Comparison of ENCODE assay signal across 12 cellular contexts in genomic region chr17:6507535-6507934, GRCh38. TPM values are rescaled to one million over a fixed set of nuclear protein-coding genes. Genes with fewer than 3 reads are reported as not detected.
DNase-seq lines count a peak whose midpoint lies in the region; ATAC-seq and TF ChIP-seq lines count a peak whose summit lies in the region.
"Had no signal": no experiment of that assay in that cellular context is flagged by ENCODE, and none has a peak within 500 bp of the region (broad histone marks: within the 10 kb centered on the region; RNA-seq: fewer than 3 reads in every experiment).

No MANE protein-coding gene starts in this region.

- H3K27me3 ChIP-seq in AG04450 (ENCODE audit: control insufficient read depth, insufficient read depth, low read length) (peaks cover 3% of the 10 kb centered on the region), IMR-90 (ENCODE audit: control insufficient read depth, insufficient read depth, low read length) (no peaks in the 10 kb centered on the region), mesenchymal stem cell (ENCODE audit: control insufficient read depth in 1 of 2, insufficient read depth in 1 of 2, low read length in 2 of 2) (peaks cover 4 to 28% of the 10 kb centered on the region in 2 experiments)

- H3K27ac ChIP-seq in AG04450 (ENCODE audit: low read depth, low read length) (no peak overlapping the region), IMR-90 (ENCODE audit: insufficient read depth, low read length) (no peak overlapping the region), coronary artery (no peak overlapping the region), mesenchymal stem cell (ENCODE audit: low read length, poor library complexity, severe bottlenecking) (no peak overlapping the region)

- no peak overlapping the region for H3K18ac ChIP-seq in IMR-90 (ENCODE audit: low read depth, low read length)
- no peak overlapping the region for H3K18ac ChIP-seq in mesenchymal stem cell (ENCODE audit: low read depth in 1 of 2, low read length in 2 of 2)

- no peak overlapping the region for H3K14ac ChIP-seq in IMR-90 (replicated peaks; ENCODE audit: low read depth, low read length)
- no peak overlapping the region for H3K14ac ChIP-seq in mesenchymal stem cell (ENCODE audit: low read length in 2 of 2)

- H3K9ac ChIP-seq in IMR-90 (ENCODE audit: low read depth, low read length) (no peak overlapping the region), mesenchymal stem cell (ENCODE audit: low read length) (no peak overlapping the region)

- H3K56ac ChIP-seq in IMR-90 (ENCODE audit: extremely low read depth, insufficient read depth, low read length), result no peak overlapping the region

- H3K23ac ChIP-seq in IMR-90 (ENCODE audit: low read depth, low read length) (no peak overlapping the region), mesenchymal stem cell (ENCODE audit: low read length in 2 of 2) (no peak overlapping the region)

- WGBS in IMR-90 (ENCODE audit: extremely low coverage in 2 of 2, insufficient read length in 1 of 2), 2 experiments, result no CpG with 5 or more reads among the region's 7 CpGs
- WGBS in mesenchymal stem cell, result 52% methylated on average over 5 of the region's 7 CpGs

- in situ Hi-C loops in IMR-90 (cut with MboI; ENCODE audit: low sequenced_read_pairs), result no loop called here

- peak; percentile 47 for DNase-seq in AG04450 (ENCODE audit: low read depth, low spot score)
- DNase-seq in IMR-90, result peak; percentile 85
- peak; percentile 19 for DNase-seq in coronary artery (ENCODE audit: low spot score)
- peak; percentile 69 for DNase-seq in mesenchymal stem cell
- no peak for DNase-seq in NCI-H1048 (lab: John Stamatoyannopoulos, UW)
- DNase-seq in cortex of kidney (lab: John Stamatoyannopoulos, UW), result no peak
- DNase-seq in GM19238 (ENCODE audit: insufficient read length, low spot score), result no peak
- DNase-seq: activated CD4-positive, CD25-positive, alpha-beta regulatory T cell; CD8-positive, alpha-beta memory T cell had no signal

- H3K4me2 ChIP-seq in IMR-90 (ENCODE audit: low read depth, low read length), result no peak overlapping the region
- H3K4me2 ChIP-seq in mesenchymal stem cell (ENCODE audit: low read length, poor library complexity, severe bottlenecking), result no peak overlapping the region

- dilution Hi-C loops in IMR-90 (cut with HindIII; ENCODE audit: low sequenced_read_pairs, unreplicated experiment), result no loop called here

- peak overlapping the region; percentile 37 for H2BK5ac ChIP-seq in IMR-90 (ENCODE audit: low read depth, low read length, poor library complexity, severe bottlenecking)
- H2BK5ac ChIP-seq in mesenchymal stem cell (ENCODE audit: low read depth, low read length, poor library complexity, severe bottlenecking), result no peak overlapping the region

- BruUV-seq in IMR-90 (replicated peaks; lab: Mats Ljungman, UMichigan), result no TSS peak

- H2AFZ ChIP-seq in IMR-90 (replicated peaks; ENCODE audit: low read length, poor library complexity) (peak overlapping the region; percentile 2), mesenchymal stem cell (ENCODE audit: low read depth, low read length) (no peak overlapping the region)

- CTCF ChIA-PET in AG04450 (lab: Charles Lee), result no interaction called here
- CTCF ChIA-PET in IMR-90 (lab: Yijun Ruan, JAX), result no interaction called here

- TF ChIP-seq CTCF in AG04450 (IDR thresholded peaks at IDR 0.05; ENCODE audit: low read depth, low read length), result no peak
- no peak for TF ChIP-seq CTCF in IMR-90 (conservative IDR thresholded peaks at IDR 0.05; ENCODE audit: low read depth, low read length)
- no peak for TF ChIP-seq CTCF in coronary artery (IDR thresholded peaks at IDR 0.05)

- no peak for TF ChIP-seq POLR2A in IMR-90 (IDR thresholded peaks at IDR 0.05; ENCODE audit: low read depth, low read length)

- peak overlapping the region; percentile 62; the same call in 1 of the 2 replicates for H3K4ac ChIP-seq in IMR-90 (ENCODE audit: low read depth, low read length)
- H3K4ac ChIP-seq in mesenchymal stem cell (ENCODE audit: low read depth in 1 of 2, low read length in 2 of 2), result no peak overlapping the region

- no peak overlapping the region for H4K5ac ChIP-seq in IMR-90 (ENCODE audit: low read depth, low read length)

- H3K9me3 ChIP-seq in AG04450 (ENCODE audit: control insufficient read depth, insufficient read depth, low read length), result no peaks in the 10 kb centered on the region
- H3K9me3 ChIP-seq in IMR-90 (ENCODE audit: control insufficient read depth, insufficient read depth, low read length), result no peaks in the 10 kb centered on the region
- no peaks in the 10 kb centered on the region for H3K9me3 ChIP-seq in mesenchymal stem cell (ENCODE audit: control insufficient read depth, low read length)

- H2BK120ac ChIP-seq in IMR-90 (ENCODE audit: low read depth, low read length) (peak overlapping the region; percentile 55; the same call in 1 of the 2 replicates), mesenchymal stem cell (ENCODE audit: low read depth, low read length) (no peak overlapping the region)

- H3K79me1 ChIP-seq in IMR-90 (ENCODE audit: low read depth in 1 of 2, low read length in 2 of 2), result no peaks in the 10 kb centered on the region
- no peaks in the 10 kb centered on the region for H3K79me1 ChIP-seq in mesenchymal stem cell (replicated peaks; ENCODE audit: low read length, poor library complexity, severe bottlenecking)

- peaks cover 33% of the 10 kb centered on the region for H3K4me1 ChIP-seq in IMR-90 (ENCODE audit: control insufficient read depth, insufficient read depth, low read length)
- H3K4me1 ChIP-seq in mesenchymal stem cell (ENCODE audit: control insufficient read depth, insufficient read depth, low read depth, low read length), result peaks cover 31% of the 10 kb centered on the region

- no peaks in the 10 kb centered on the region for H4K20me1 ChIP-seq in IMR-90 (ENCODE audit: insufficient read depth, low read length)

- no peaks in the 10 kb centered on the region for H3K36me3 ChIP-seq in IMR-90 (ENCODE audit: control insufficient read depth, insufficient read depth, low read length)
- H3K36me3 ChIP-seq in mesenchymal stem cell (ENCODE audit: control insufficient read depth in 1 of 2, insufficient read depth in 2 of 2, low read depth in 1 of 2, low read length in 2 of 2), result no peaks in the 10 kb centered on the region

- H2AK5ac ChIP-seq in IMR-90 (ENCODE audit: low read depth, low read length) (no peak overlapping the region), mesenchymal stem cell (ENCODE audit: low read length, severe bottlenecking) (no peak overlapping the region)

- H3K4me3 ChIP-seq in AG04450 (ENCODE audit: low read depth, low read length), result no peak overlapping the region
- no peak overlapping the region for H3K4me3 ChIP-seq in IMR-90 (ENCODE audit: insufficient read depth, low read depth, low read length)
- H3K4me3 ChIP-seq in coronary artery, result no peak overlapping the region
- H3K4me3 ChIP-seq in mesenchymal stem cell (ENCODE audit: insufficient read depth in 1 of 2, low read depth in 1 of 2, low read length in 2 of 2), result no peak overlapping the region

- H3K9me1 ChIP-seq in IMR-90 (ENCODE audit: insufficient read depth, low read length), result peaks cover 33% of the 10 kb centered on the region

- TF ChIP-seq RAD21 in IMR-90 (IDR thresholded peaks at IDR 0.05; ENCODE audit: low read length), result no peak

- no peak overlapping the region for H2BK12ac ChIP-seq in mesenchymal stem cell (ENCODE audit: low read length in 2 of 2)

- ATAC-seq in IMR-90 (ENCODE audit: low read depth), result peak; percentile 84
- ATAC-seq in GM21447 (IDR thresholded peaks at IDR 0.05; ENCODE audit: unreplicated experiment), result no peak
- ATAC-seq: activated naive CD4-positive, alpha-beta T cell treated with anti-CD3 and anti-CD28 coated beads, Interleukin-2, amount 50 U/mL, for 72 hours had no signal

- intact Hi-C loops in IMR-90 (cut with micrococcal nuclease), result no loop called here

- H2BK15ac ChIP-seq in IMR-90 (ENCODE audit: low read depth, low read length) (0 out of 3 replicates have a peak overlapping the region, but pooled peaks have one; percentile 15), mesenchymal stem cell (ENCODE audit: low read depth, poor library complexity, severe bottlenecking) (no peak overlapping the region)

- H2BK20ac ChIP-seq in IMR-90 (ENCODE audit: low read depth, low read length), result 0 out of 2 replicates have a peak overlapping the region, but pooled peaks have one; percentile 76

- H4K8ac ChIP-seq in IMR-90 (ENCODE audit: low read depth in 2 of 2, low read length in 2 of 2) (peak overlapping the region in 1 of 2 experiments; percentile 64; a peak in 1 of 4 replicates), mesenchymal stem cell (ENCODE audit: low read length) (no peak overlapping the region)

- H2AK9ac ChIP-seq in IMR-90 (replicated peaks; ENCODE audit: low read depth, low read length, poor library complexity), result no peak overlapping the region

- POLR2A ChIA-PET in AG04450 (lab: Yijun Ruan, JAX) (no interaction called here), IMR-90 (lab: Charles Lee; ENCODE audit: unreplicated experiment) (no interaction called here)

- H4K91ac ChIP-seq in IMR-90 (ENCODE audit: insufficient read depth, low read depth, low read length) (no peak overlapping the region), mesenchymal stem cell (ENCODE audit: low read length) (no peak overlapping the region)

TF ChIP-seq in IMR-90, 13 proteins besides CTCF, POLR2A, EP300 and RAD21 (continues in another document):
- no peak for TF ChIP-seq CHD1 (IDR thresholded peaks at IDR 0.05; ENCODE audit: low read depth, low read length)
- TF ChIP-seq USF2 (IDR thresholded peaks at IDR 0.05; ENCODE audit: low read depth, low read length), result no peak
- TF ChIP-seq RFX5 (IDR thresholded peaks at IDR 0.05; ENCODE audit: low read depth, low read length), result no peak
- TF ChIP-seq MXI1 (IDR thresholded peaks at IDR 0.05; ENCODE audit: borderline replicate concordance, low read depth, low read length), result no peak
- TF ChIP-seq MAFK (IDR thresholded peaks at IDR 0.05; ENCODE audit: low read depth, low read length), result no peak

RNA-seq across cellular contexts. Expression of gene PITPNM3, which starts 48.8 kb away (rescaled TPM):
- polyA plus RNA-seq in AG04450 (2011; rRNA removed) (0.38 and 0.45 TPM in 2 replicates), IMR-90 (2012; rRNA removed) (1.7 and 2.0 TPM in 2 replicates)
- polyA minus RNA-seq in AG04450 (2011; rRNA and poly(A)+ RNA removed), result 0.55 and 0.65 TPM in 2 replicates
- total RNA-seq in IMR-90 (2012; rRNA removed), result 0.54 and 0.56 TPM in 2 replicates
- 0.64 and 1.1 TPM in 2 replicates for polyA plus RNA-seq in IMR-90 (2012; cell fraction: cytosol; rRNA removed)
- polyA plus RNA-seq in IMR-90 (2012; cell fraction: nucleus; rRNA removed; ENCODE audit: low replicate concordance), result 2.9 and 5.2 TPM in 2 replicates
- polyA plus RNA-seq in mesenchymal stem cell (2013, experiment 1 of 2), result 0.26 TPM
- 0.25 TPM for polyA plus RNA-seq in mesenchymal stem cell (2013, experiment 2 of 2)
- polyA plus RNA-seq: CD8-positive, alpha-beta memory T cell; IgD-negative memory B cell had no signal

Comparison
In these comparisons a context has a peak if more than half of its experiments do, and no peak if none do; other contexts are left out.
1. DNase-seq: peak in AG04450 (single experiment), IMR-90 (single experiment), coronary artery (single experiment) and mesenchymal stem cell (single experiment); none in NCI-H1048 (single experiment), cortex of kidney (single experiment) and GM19238 (single experiment).